Comparison of ENCODE assay signal across 17 cellular contexts in the genomic region with DNA sequence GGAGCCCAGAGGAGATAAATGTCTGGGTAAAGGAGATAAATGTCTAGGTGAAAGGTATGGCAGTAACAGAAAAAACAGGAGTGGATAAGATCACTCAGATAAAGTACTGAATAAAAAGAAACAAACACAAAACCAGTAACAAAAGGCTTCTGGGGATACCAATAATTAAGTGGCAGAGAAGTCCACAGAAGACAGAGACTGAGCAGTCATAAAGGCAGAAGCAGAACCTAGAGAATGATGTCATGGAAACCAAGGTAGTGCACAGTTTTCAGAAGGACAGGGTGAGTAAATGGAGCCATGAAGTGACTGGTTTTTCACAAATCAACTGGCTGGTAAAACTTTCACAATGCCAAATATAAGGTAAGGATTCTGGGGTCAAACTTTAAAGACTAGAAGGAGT.
DNase-seq lines count a peak whose midpoint lies in the region; ATAC-seq and TF ChIP-seq lines count a peak whose summit lies in the region.
"Had no signal": no experiment of that assay in that cellular context is flagged by ENCODE, and none has a peak within 500 bp of the region (broad histone marks: within the 10 kb centered on the region; RNA-seq: fewer than 3 reads in every experiment).

No MANE protein-coding gene starts in this region.

- intact Hi-C loops in activated T-helper 2 cell treated with anti-CD3 and anti-CD28 coated beads, Interferon-gamma antibody, Interleukin-2, Interleukin-4, amounts not matched to agents 10 μg/mL and 5 μg/mL and 100 μg/mL, durations not matched to agents 14 hours and 24 hours and 36 hours (cut with micrococcal nuclease): no loop called here

- ATAC-seq in GM18519 (IDR thresholded peaks at IDR 0.05; ENCODE audit: low FRiP score, unreplicated experiment) (peak; percentile 89), GM21360 (IDR thresholded peaks at IDR 0.05; ENCODE audit: unreplicated experiment) (peak; percentile 92), HG02885 (IDR thresholded peaks at IDR 0.05; ENCODE audit: poor library complexity, unreplicated experiment) (peak; percentile 97)
- ATAC-seq: left ventricle myocardium superior had no signal

- no peak overlapping the region for H3K27ac ChIP-seq in right atrium auricular region
- H3K27ac ChIP-seq: RWPE1, suprapubic skin had no signal

- H3K36me3 Mint-ChIP-seq in activated T-helper 2 cell treated with anti-CD3 and anti-CD28 coated beads, Interferon-gamma antibody, Interleukin-2, Interleukin-4, amounts not matched to agents 10 μg/mL and 5 μg/mL and 100 μg/mL, durations not matched to agents 14 hours and 24 hours and 36 hours (ENCODE audit: low read depth): peaks cover 63% of the 10 kb centered on the region

- TF ChIP-seq CTCF in right atrium auricular region (IDR thresholded peaks at IDR 0.05): no peak

- H3K27ac Mint-ChIP-seq in activated T-helper 2 cell treated with anti-CD3 and anti-CD28 coated beads, Interferon-gamma antibody, Interleukin-2, Interleukin-4, amounts not matched to agents 10 μg/mL and 5 μg/mL and 100 μg/mL, durations not matched to agents 14 hours and 24 hours and 36 hours: peak overlapping the region; percentile 1
- H3K27ac Mint-ChIP-seq: activated naive CD8-positive, alpha-beta T cell treated with anti-CD3 and anti-CD28 coated beads, Interleukin-2, amount 10 ng/mL, durations not matched to agents 7 days and 5 days; IgD-negative memory B cell had no signal

- no peaks in the 10 kb centered on the region for H3K9me3 Mint-ChIP-seq in activated T-helper 2 cell treated with anti-CD3 and anti-CD28 coated beads, Interferon-gamma antibody, Interleukin-2, Interleukin-4, amounts not matched to agents 10 μg/mL and 5 μg/mL and 100 μg/mL, durations not matched to agents 14 hours and 24 hours and 36 hours
- H3K9me3 Mint-ChIP-seq: activated naive CD8-positive, alpha-beta T cell treated with anti-CD3 and anti-CD28 coated beads, Interleukin-2, amount 10 ng/mL, durations not matched to agents 7 days and 5 days; CD4-positive, CD25-positive, alpha-beta regulatory T cell; IgD-negative memory B cell had no signal

- H3K4me3 ChIP-seq in right atrium auricular region: no peak overlapping the region
- H3K4me3 ChIP-seq: suprapubic skin had no signal

- H3K9me3 ChIP-seq in right atrium auricular region: no peaks in the 10 kb centered on the region
- H3K9me3 ChIP-seq: suprapubic skin had no signal

- H3K4me1 ChIP-seq in right atrium auricular region: no peaks in the 10 kb centered on the region
- H3K4me1 ChIP-seq: suprapubic skin had no signal

- no peaks in the 10 kb centered on the region for H3K27me3 ChIP-seq in right atrium auricular region
- H3K27me3 ChIP-seq: suprapubic skin had no signal

- no peak for DNase-seq in activated T-helper 2 cell treated with anti-CD3 and anti-CD28 coated beads, Interferon-gamma antibody, Interleukin-2, Interleukin-4, amounts not matched to agents 10 μg/mL and 5 μg/mL and 100 μg/mL, durations not matched to agents 14 hours and 24 hours and 36 hours (ENCODE audit: low spot score)
- no peak for DNase-seq in RKO (ENCODE audit: low spot score)
- DNase-seq in mucosa of gallbladder (ENCODE audit: low spot score): no peak
- DNase-seq in right atrium auricular region (ENCODE audit: low spot score): no peak
- DNase-seq: activated CD4-positive, alpha-beta T cell treated with anti-CD3 and anti-CD28 coated beads, Interleukin-2, amount 50 U/mL, for 48 hours; activated naive CD8-positive, alpha-beta T cell treated with anti-CD3 and anti-CD28 coated beads, Interleukin-2, amount 10 ng/mL, durations not matched to agents 7 days and 5 days; CD4-positive, CD25-positive, alpha-beta regulatory T cell; left ventricle myocardium superior; NCI-H1417; NCI-H526; T-helper 2 cell had no signal

- H3K36me3 ChIP-seq in right atrium auricular region: peaks cover 10% of the 10 kb centered on the region

- H3K4me3 Mint-ChIP-seq in activated T-helper 2 cell treated with anti-CD3 and anti-CD28 coated beads, Interferon-gamma antibody, Interleukin-2, Interleukin-4, amounts not matched to agents 10 μg/mL and 5 μg/mL and 100 μg/mL, durations not matched to agents 14 hours and 24 hours and 36 hours (ENCODE audit: low read depth): no peak overlapping the region
- H3K4me3 Mint-ChIP-seq: activated naive CD8-positive, alpha-beta T cell treated with anti-CD3 and anti-CD28 coated beads, Interleukin-2, amount 10 ng/mL, durations not matched to agents 7 days and 5 days; CD4-positive, CD25-positive, alpha-beta regulatory T cell; IgD-negative memory B cell had no signal

- H3K27me3 Mint-ChIP-seq in activated T-helper 2 cell treated with anti-CD3 and anti-CD28 coated beads, Interferon-gamma antibody, Interleukin-2, Interleukin-4, amounts not matched to agents 10 μg/mL and 5 μg/mL and 100 μg/mL, durations not matched to agents 14 hours and 24 hours and 36 hours (ENCODE audit: low read depth): no peaks in the 10 kb centered on the region
- H3K27me3 Mint-ChIP-seq: activated naive CD8-positive, alpha-beta T cell treated with anti-CD3 and anti-CD28 coated beads, Interleukin-2, amount 10 ng/mL, durations not matched to agents 7 days and 5 days; CD4-positive, CD25-positive, alpha-beta regulatory T cell; IgD-negative memory B cell had no signal

- H3K4me1 Mint-ChIP-seq in activated T-helper 2 cell treated with anti-CD3 and anti-CD28 coated beads, Interferon-gamma antibody, Interleukin-2, Interleukin-4, amounts not matched to agents 10 μg/mL and 5 μg/mL and 100 μg/mL, durations not matched to agents 14 hours and 24 hours and 36 hours (ENCODE audit: low read depth): peaks cover 6% of the 10 kb centered on the region
- H3K4me1 Mint-ChIP-seq: activated naive CD8-positive, alpha-beta T cell treated with anti-CD3 and anti-CD28 coated beads, Interleukin-2, amount 10 ng/mL, durations not matched to agents 7 days and 5 days; IgD-negative memory B cell had no signal
